ENCODE assay signal across 20 cellular contexts in genomic region chr4:106041294-106042002, GRCh38.
DNase-seq lines count a peak whose midpoint lies in the region; ATAC-seq and TF ChIP-seq lines count a peak whose summit lies in the region.
"Had no signal": no experiment of that assay in that cellular context is flagged by ENCODE, and none has a peak within 500 bp of the region (broad histone marks: within the 10 kb centered on the region; RNA-seq: fewer than 3 reads in every experiment).

No MANE protein-coding gene starts in this region.

- DNase-seq in A673 (ENCODE audit: low spot score): peak; percentile 12
- no peak for DNase-seq in SK-N-MC (ENCODE audit: low read depth, low spot score)
- DNase-seq in thoracic aorta (ENCODE audit: low spot score): no peak
- no peak for DNase-seq in activated CD4-positive, alpha-beta T cell treated with anti-CD3 and anti-CD28 coated beads, Interleukin-2, amount 10 ng/mL, durations not matched to agents 24 days and 14 days
- DNase-seq in NCI-H1417 (lab: John Stamatoyannopoulos, UW): no peak
- DNase-seq: 8988T; Calu3; CD8-positive, alpha-beta T cell; DMS 273 treated with DMSO at 0.1 percent for 48 hours; DMS53; DND-41; EL; GOT3; H7; HFFc6 had no signal

- H3K9ac ChIP-seq in SK-N-MC (ENCODE audit: insufficient read length): no peak overlapping the region
- H3K9ac ChIP-seq: BLaER1 treated with 17β-estradiol and CSF1 and Interleukin-3, amounts not matched to agents 10 nM and 100 nM had no signal

- peaks cover 12% of the 10 kb centered on the region for H3K36me3 Mint-ChIP-seq in nephron (ENCODE audit: low read depth)
- peaks cover 2% of the 10 kb centered on the region for H3K36me3 Mint-ChIP-seq in activated CD4-positive, alpha-beta T cell treated with anti-CD3 and anti-CD28 coated beads, Interleukin-2, amount 10 ng/mL, durations not matched to agents 24 days and 14 days (ENCODE audit: low read depth)

- no TSS peak for BruUV-seq in A673 (replicated peaks; lab: Mats Ljungman, UMichigan)

- H3K27ac Mint-ChIP-seq in nephron: peak overlapping the region; percentile 36 to 78 (median 75)
- no peak overlapping the region for H3K27ac Mint-ChIP-seq in activated CD4-positive, alpha-beta T cell treated with anti-CD3 and anti-CD28 coated beads, Interleukin-2, amount 10 ng/mL, durations not matched to agents 24 days and 14 days
- H3K27ac Mint-ChIP-seq: B cell; CD8-positive, alpha-beta T cell; HFFc6 had no signal

- CTCF ChIA-PET in A673 (lab: Charles Lee): no interaction called here

- no peak for TF ChIP-seq CTCF in A673 (conservative IDR thresholded peaks at IDR 0.05; ENCODE audit: low read depth, low read length)
- no peak for TF ChIP-seq CTCF in nephron (IDR thresholded peaks at IDR 0.05; ENCODE audit: unreplicated experiment in 3 of 3)
- no peak for TF ChIP-seq CTCF in thoracic aorta (IDR thresholded peaks at IDR 0.05)

- H3K27me3 ChIP-seq in A673 (replicated peaks; ENCODE audit: insufficient read depth, low read depth, low read length, poor library complexity): no peaks in the 10 kb centered on the region
- H3K27me3 ChIP-seq in thoracic aorta (replicated peaks; ENCODE audit: insufficient read depth): no peaks in the 10 kb centered on the region
- H3K27me3 ChIP-seq: BLaER1 treated with 17β-estradiol and CSF1 and Interleukin-3, amounts not matched to agents 10 nM and 100 nM had no signal

- intact Hi-C loops in A673 (cut with micrococcal nuclease; ENCODE audit: unreplicated experiment): no loop called here
- intact Hi-C loops in activated CD4-positive, alpha-beta T cell treated with anti-CD3 and anti-CD28 coated beads, Interleukin-2, amount 10 ng/mL, durations not matched to agents 24 days and 14 days (cut with micrococcal nuclease): no loop called here

- no peaks in the 10 kb centered on the region for H3K27me3 Mint-ChIP-seq in nephron (ENCODE audit: low read depth)
- peaks cover 2% of the 10 kb centered on the region for H3K27me3 Mint-ChIP-seq in activated CD4-positive, alpha-beta T cell treated with anti-CD3 and anti-CD28 coated beads, Interleukin-2, amount 10 ng/mL, durations not matched to agents 24 days and 14 days
- H3K27me3 Mint-ChIP-seq: B cell had no signal

- H3K9me3 Mint-ChIP-seq in nephron: no peaks in the 10 kb centered on the region
- H3K9me3 Mint-ChIP-seq in activated CD4-positive, alpha-beta T cell treated with anti-CD3 and anti-CD28 coated beads, Interleukin-2, amount 10 ng/mL, durations not matched to agents 24 days and 14 days: peaks cover 3% of the 10 kb centered on the region
- H3K9me3 Mint-ChIP-seq: CD8-positive, alpha-beta T cell; HFFc6 had no signal

- H3K27ac ChIP-seq in A673 (ENCODE audit: low read depth, low read length, poor library complexity, severe bottlenecking) (no peak overlapping the region), SK-N-MC (0 out of 2 replicates have a peak overlapping the region, but pooled peaks have one; percentile 6), thoracic aorta (peak overlapping the region; percentile 16 to 50)
- H3K27ac ChIP-seq: BLaER1 treated with 17β-estradiol and CSF1 and Interleukin-3, amounts not matched to agents 10 nM and 100 nM had no signal

- POLR2A ChIA-PET in A673 (lab: Charles Lee; ENCODE audit: low non-redundant PET): no interaction called here

- no peaks in the 10 kb centered on the region for H3K9me3 ChIP-seq in A673 (ENCODE audit: low read depth, low read length, poor library complexity, severe bottlenecking)
- no peaks in the 10 kb centered on the region for H3K9me3 ChIP-seq in SK-N-MC (ENCODE audit: low read depth, low read length)
- H3K9me3 ChIP-seq in thoracic aorta: no peaks in the 10 kb centered on the region
- H3K9me3 ChIP-seq: BLaER1 treated with 17β-estradiol and CSF1 and Interleukin-3, amounts not matched to agents 10 nM and 100 nM had no signal

- H3K4me1 ChIP-seq in A673 (ENCODE audit: insufficient read depth, low read length, poor library complexity, severe bottlenecking) (peaks cover 25% of the 10 kb centered on the region), thoracic aorta (ENCODE audit: control insufficient read depth in 1 of 2, low read depth in 2 of 2) (peaks cover 21 to 40% of the 10 kb centered on the region in 2 donors)
- H3K4me1 ChIP-seq: BLaER1 treated with 17β-estradiol and CSF1 and Interleukin-3, amounts not matched to agents 10 nM and 100 nM had no signal

- H3K36me3 ChIP-seq in A673 (ENCODE audit: insufficient read depth, low read length, poor library complexity, severe bottlenecking) (no peaks in the 10 kb centered on the region), SK-N-MC (ENCODE audit: insufficient read depth, low read length) (no peaks in the 10 kb centered on the region), thoracic aorta (no peaks in the 10 kb centered on the region)

- ATAC-seq in thoracic aorta (ENCODE audit: insufficient number of reproducible peaks, low FRiP score, low read depth) (no peak), GM21360 (IDR thresholded peaks at IDR 0.05; ENCODE audit: unreplicated experiment) (no peak)
- ATAC-seq: CD8-positive, alpha-beta T cell; HCT116 had no signal

- H3K4me3 ChIP-seq in A673 (ENCODE audit: low read depth, low read length, poor library complexity, severe bottlenecking) (no peak overlapping the region), SK-N-MC (no peak overlapping the region), thoracic aorta (no peak overlapping the region)
- H3K4me3 ChIP-seq: BLaER1 treated with 17β-estradiol and CSF1 and Interleukin-3, amounts not matched to agents 10 nM and 100 nM had no signal

- peaks cover 43% of the 10 kb centered on the region for H3K4me1 Mint-ChIP-seq in nephron
- H3K4me1 Mint-ChIP-seq in activated CD4-positive, alpha-beta T cell treated with anti-CD3 and anti-CD28 coated beads, Interleukin-2, amount 10 ng/mL, durations not matched to agents 24 days and 14 days: no peaks in the 10 kb centered on the region
- H3K4me1 Mint-ChIP-seq: B cell had no signal

- no peak overlapping the region for H3K4me3 Mint-ChIP-seq in nephron
- no peak overlapping the region for H3K4me3 Mint-ChIP-seq in activated CD4-positive, alpha-beta T cell treated with anti-CD3 and anti-CD28 coated beads, Interleukin-2, amount 10 ng/mL, durations not matched to agents 24 days and 14 days
- H3K4me3 Mint-ChIP-seq: B cell; CD8-positive, alpha-beta T cell; HFFc6 had no signal
